In the genomic region with DNA sequence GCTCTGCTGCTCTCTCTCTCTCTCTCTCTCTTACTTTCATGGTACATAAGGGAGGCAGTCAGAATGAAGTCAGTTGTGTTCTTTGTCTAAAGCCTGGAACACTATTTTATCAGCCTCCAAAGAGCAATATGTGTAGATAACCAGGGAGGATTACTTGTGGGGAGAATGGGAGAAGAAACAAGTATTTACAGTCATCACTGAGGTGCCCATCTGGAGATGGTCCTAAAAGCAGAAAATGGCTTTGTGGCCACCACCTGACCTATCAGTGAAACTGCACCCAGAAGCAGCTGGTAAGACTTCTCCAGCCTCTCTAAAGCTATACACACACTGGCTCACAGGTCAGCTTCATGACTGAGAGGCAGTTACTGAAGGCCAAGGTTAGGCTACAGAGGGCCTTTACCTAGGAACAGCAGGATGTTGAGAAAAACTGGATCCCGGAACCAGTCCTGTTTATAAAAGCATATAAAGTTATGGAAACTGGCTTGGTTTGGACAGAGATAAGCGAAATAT, we compare ENCODE assay signal across 1 cellular context.
TF ChIP-seq lines count a peak whose summit lies in the region.

No MANE protein-coding gene starts in this region.

TF ChIP-seq in GM23338, 12 proteins besides CTCF, POLR2A, EP300 and RAD21 (continued from another document):
- TF ChIP-seq, protein P1, sequence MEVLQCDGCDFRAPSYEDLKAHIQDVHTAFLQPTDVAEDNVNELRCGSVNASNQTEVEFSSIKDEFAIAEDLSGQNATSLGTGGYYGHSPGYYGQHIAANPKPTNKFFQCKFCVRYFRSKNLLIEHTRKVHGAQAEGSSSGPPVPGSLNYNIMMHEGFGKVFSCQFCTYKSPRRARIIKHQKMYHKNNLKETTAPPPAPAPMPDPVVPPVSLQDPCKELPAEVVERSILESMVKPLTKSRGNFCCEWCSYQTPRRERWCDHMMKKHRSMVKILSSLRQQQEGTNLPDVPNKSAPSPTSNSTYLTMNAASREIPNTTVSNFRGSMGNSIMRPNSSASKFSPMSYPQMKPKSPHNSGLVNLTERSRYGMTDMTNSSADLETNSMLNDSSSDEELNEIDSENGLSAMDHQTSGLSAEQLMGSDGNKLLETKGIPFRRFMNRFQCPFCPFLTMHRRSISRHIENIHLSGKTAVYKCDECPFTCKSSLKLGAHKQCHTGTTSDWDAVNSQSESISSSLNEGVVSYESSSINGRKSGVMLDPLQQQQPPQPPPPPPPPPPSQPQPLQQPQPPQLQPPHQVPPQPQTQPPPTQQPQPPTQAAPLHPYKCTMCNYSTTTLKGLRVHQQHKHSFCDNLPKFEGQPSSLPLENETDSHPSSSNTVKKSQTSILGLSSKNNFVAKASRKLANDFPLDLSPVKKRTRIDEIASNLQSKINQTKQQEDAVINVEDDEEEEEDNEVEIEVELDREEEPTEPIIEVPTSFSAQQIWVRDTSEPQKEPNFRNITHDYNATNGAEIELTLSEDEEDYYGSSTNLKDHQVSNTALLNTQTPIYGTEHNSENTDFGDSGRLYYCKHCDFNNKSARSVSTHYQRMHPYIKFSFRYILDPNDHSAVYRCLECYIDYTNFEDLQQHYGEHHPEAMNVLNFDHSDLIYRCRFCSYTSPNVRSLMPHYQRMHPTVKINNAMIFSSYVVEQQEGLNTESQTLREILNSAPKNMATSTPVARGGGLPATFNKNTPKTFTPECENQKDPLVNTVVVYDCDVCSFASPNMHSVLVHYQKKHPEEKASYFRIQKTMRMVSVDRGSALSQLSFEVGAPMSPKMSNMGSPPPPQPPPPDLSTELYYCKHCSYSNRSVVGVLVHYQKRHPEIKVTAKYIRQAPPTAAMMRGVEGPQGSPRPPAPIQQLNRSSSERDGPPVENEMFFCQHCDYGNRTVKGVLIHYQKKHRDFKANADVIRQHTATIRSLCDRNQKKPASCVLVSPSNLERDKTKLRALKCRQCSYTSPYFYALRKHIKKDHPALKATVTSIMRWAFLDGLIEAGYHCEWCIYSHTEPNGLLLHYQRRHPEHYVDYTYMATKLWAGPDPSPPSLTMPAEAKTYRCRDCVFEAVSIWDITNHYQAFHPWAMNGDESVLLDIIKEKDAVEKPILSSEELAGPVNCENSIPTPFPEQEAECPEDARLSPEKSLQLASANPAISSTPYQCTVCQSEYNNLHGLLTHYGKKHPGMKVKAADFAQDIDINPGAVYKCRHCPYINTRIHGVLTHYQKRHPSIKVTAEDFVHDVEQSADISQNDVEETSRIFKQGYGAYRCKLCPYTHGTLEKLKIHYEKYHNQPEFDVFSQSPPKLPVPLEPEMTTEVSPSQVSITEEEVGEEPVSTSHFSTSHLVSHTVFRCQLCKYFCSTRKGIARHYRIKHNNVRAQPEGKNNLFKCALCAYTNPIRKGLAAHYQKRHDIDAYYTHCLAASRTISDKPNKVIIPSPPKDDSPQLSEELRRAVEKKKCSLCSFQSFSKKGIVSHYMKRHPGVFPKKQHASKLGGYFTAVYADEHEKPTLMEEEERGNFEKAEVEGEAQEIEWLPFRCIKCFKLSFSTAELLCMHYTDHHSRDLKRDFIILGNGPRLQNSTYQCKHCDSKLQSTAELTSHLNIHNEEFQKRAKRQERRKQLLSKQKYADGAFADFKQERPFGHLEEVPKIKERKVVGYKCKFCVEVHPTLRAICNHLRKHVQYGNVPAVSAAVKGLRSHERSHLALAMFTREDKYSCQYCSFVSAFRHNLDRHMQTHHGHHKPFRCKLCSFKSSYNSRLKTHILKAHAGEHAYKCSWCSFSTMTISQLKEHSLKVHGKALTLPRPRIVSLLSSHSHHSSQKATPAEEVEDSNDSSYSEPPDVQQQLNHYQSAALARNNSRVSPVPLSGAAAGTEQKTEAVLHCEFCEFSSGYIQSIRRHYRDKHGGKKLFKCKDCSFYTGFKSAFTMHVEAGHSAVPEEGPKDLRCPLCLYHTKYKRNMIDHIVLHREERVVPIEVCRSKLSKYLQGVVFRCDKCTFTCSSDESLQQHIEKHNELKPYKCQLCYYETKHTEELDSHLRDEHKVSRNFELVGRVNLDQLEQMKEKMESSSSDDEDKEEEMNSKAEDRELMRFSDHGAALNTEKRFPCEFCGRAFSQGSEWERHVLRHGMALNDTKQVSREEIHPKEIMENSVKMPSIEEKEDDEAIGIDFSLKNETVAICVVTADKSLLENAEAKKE (CRISPR knock-in tag; IDR thresholded peaks at IDR 0.05) = peak; percentile 59; the same call in 1 of the 2 replicates
